ENCODE assay signal across 15 cellular contexts in the genomic region with DNA sequence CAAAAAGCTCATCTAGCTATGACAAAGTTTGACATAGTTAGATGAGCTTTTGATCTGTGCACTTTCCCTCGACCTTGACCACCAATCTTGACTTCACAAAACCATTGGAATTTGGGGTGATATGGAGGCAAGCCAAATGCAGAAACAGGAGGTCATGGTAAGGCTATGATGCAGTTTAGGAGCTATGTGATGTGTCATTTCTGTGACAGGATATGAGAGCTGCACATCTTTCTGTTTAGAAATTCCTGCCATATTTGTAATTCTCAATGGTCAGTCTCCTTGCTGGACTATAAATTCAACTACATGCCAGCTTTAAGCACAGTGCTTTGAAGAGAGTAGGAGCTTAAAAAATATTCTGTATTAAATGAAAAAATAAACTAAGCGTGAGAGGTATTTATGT. TPM values are rescaled to one million over a fixed set of nuclear protein-coding genes. Genes with fewer than 3 reads are reported as not detected.
DNase-seq lines count a peak whose midpoint lies in the region; ATAC-seq and TF ChIP-seq lines count a peak whose summit lies in the region.
"Had no signal": no experiment of that assay in that cellular context is flagged by ENCODE, and none has a peak within 500 bp of the region (broad histone marks: within the 10 kb centered on the region; RNA-seq: fewer than 3 reads in every experiment).

No MANE protein-coding gene starts in this region.

- no peak overlapping the region for H3K4me3 Mint-ChIP-seq in activated CD8-positive, alpha-beta T cell treated with anti-CD3 and anti-CD28 coated beads for 36 hours
- H3K4me3 Mint-ChIP-seq: memory B cell had no signal

- peaks cover 13% of the 10 kb centered on the region for H3K27me3 Mint-ChIP-seq in activated CD8-positive, alpha-beta T cell treated with anti-CD3 and anti-CD28 coated beads for 36 hours

- H3K27ac Mint-ChIP-seq in activated CD8-positive, alpha-beta T cell treated with anti-CD3 and anti-CD28 coated beads for 36 hours, result no peak overlapping the region
- H3K27ac Mint-ChIP-seq: memory B cell had no signal

- peak overlapping the region; percentile 29 for H3K27ac ChIP-seq in SJCRH30
- H3K27ac ChIP-seq: HL-60, Peyer's patch, suprapubic skin had no signal

- no peaks in the 10 kb centered on the region for H3K4me1 Mint-ChIP-seq in activated CD8-positive, alpha-beta T cell treated with anti-CD3 and anti-CD28 coated beads for 36 hours (ENCODE audit: low read depth)
- H3K4me1 Mint-ChIP-seq: memory B cell had no signal

- ATAC-seq in activated CD8-positive, alpha-beta T cell treated with anti-CD3 and anti-CD28 coated beads for 36 hours, result no peak

- TF ChIP-seq CTCF in AG10803 (conservative IDR thresholded peaks at IDR 0.05; ENCODE audit: low read length) (no peak), fibroblast of villous mesenchyme (IDR thresholded peaks at IDR 0.05; ENCODE audit: insufficient read depth, low read depth, low read length) (no peak)
- no peak for TF ChIP-seq CTCF in activated CD8-positive, alpha-beta T cell treated with anti-CD3 and anti-CD28 coated beads for 36 hours (IDR thresholded peaks at IDR 0.05)

- H3K9me3 ChIP-seq in SJCRH30 (replicated peaks), result no peaks in the 10 kb centered on the region
- H3K9me3 ChIP-seq: Peyer's patch, suprapubic skin had no signal

- H3K4me3 ChIP-seq in AG10803 (ENCODE audit: low read length) (no peak overlapping the region), SJCRH30 (no peak overlapping the region), fibroblast of villous mesenchyme (ENCODE audit: low read depth, low read length) (no peak overlapping the region)
- H3K4me3 ChIP-seq: Peyer's patch, suprapubic skin had no signal

- no peaks in the 10 kb centered on the region for H3K27me3 ChIP-seq in SJCRH30
- H3K27me3 ChIP-seq: Peyer's patch, suprapubic skin had no signal

- CTCF ChIA-PET in activated CD8-positive, alpha-beta T cell treated with anti-CD3 and anti-CD28 coated beads for 36 hours (lab: Charles Lee), result no interaction called here

- intact Hi-C loops in activated CD8-positive, alpha-beta T cell treated with anti-CD3 and anti-CD28 coated beads for 36 hours (cut with micrococcal nuclease), result no loop called here

- H3K36me3 ChIP-seq in SJCRH30, result no peaks in the 10 kb centered on the region
- H3K36me3 ChIP-seq: Peyer's patch, suprapubic skin had no signal

- no peaks in the 10 kb centered on the region for H3K36me3 Mint-ChIP-seq in activated CD8-positive, alpha-beta T cell treated with anti-CD3 and anti-CD28 coated beads for 36 hours (ENCODE audit: low read depth)
- H3K36me3 Mint-ChIP-seq: memory B cell had no signal

- POLR2A ChIA-PET in activated CD8-positive, alpha-beta T cell treated with anti-CD3 and anti-CD28 coated beads for 36 hours (lab: Charles Lee), result no interaction called here

- peak; percentile 94 for DNase-seq in AG10803 (ENCODE audit: low read depth)
- peak; percentile 10 to 32 for DNase-seq in SJCRH30
- DNase-seq in fibroblast of villous mesenchyme (ENCODE audit: low read depth), result peak; percentile 49
- no peak for DNase-seq in activated CD8-positive, alpha-beta T cell treated with anti-CD3 and anti-CD28 coated beads for 36 hours
- no peak for DNase-seq in HUDEP-2 (lab: John Stamatoyannopoulos, UW; ENCODE audit: unreplicated experiment in 76 of 76)
- DNase-seq in NCI-H2196 treated with DMSO at 0.1 percent for 48 hours (lab: John Stamatoyannopoulos, UW; ENCODE audit: unreplicated experiment), result no peak
- DNase-seq: activated CD8-positive, alpha-beta memory T cell treated with anti-CD3 and anti-CD28 coated beads, Interleukin-2, amount 50 U/mL, for 4 hours; AML-193; amniotic stem cell; GDM1; Peyer's patch had no signal

- H3K9me3 Mint-ChIP-seq in activated CD8-positive, alpha-beta T cell treated with anti-CD3 and anti-CD28 coated beads for 36 hours, result peaks cover 2% of the 10 kb centered on the region

- peaks cover 13% of the 10 kb centered on the region for H3K4me1 ChIP-seq in SJCRH30
- H3K4me1 ChIP-seq: Peyer's patch, suprapubic skin had no signal

RNA-seq across cellular contexts. Expression of a gene that starts 12.9 kb away (rescaled TPM):
- total RNA-seq in SJCRH30 (2014; rRNA removed; shearing (Covaris generic)), result not detected in 2 replicates
- total RNA-seq in fibroblast of villous mesenchyme, result not detected in 2 replicates
- total RNA-seq in activated CD8-positive, alpha-beta T cell treated with anti-CD3 and anti-CD28 coated beads for 36 hours, result not detected
- total RNA-seq: NCI-H460, Peyer's patch, suprapubic skin had no signal

RNA-seq across cellular contexts. Expression of a gene that starts 19.4 kb away (rescaled TPM):
- not detected in 2 replicates for total RNA-seq in SJCRH30 (2014; rRNA removed; shearing (Covaris generic))
- under 0.01 TPM in 1 of 2 replicates, not detected in the other for total RNA-seq in fibroblast of villous mesenchyme
- not detected for total RNA-seq in activated CD8-positive, alpha-beta T cell treated with anti-CD3 and anti-CD28 coated beads for 36 hours
- total RNA-seq: NCI-H460, Peyer's patch, suprapubic skin had no signal

RNA-seq across cellular contexts. Expression of a gene that starts 20.9 kb away (rescaled TPM):
- total RNA-seq in SJCRH30 (2014; rRNA removed; shearing (Covaris generic)), result 0.28 TPM in 1 of 2 replicates, not detected in the other
- total RNA-seq in fibroblast of villous mesenchyme, result 0.32 and 0.43 TPM in 2 replicates
- not detected for total RNA-seq in activated CD8-positive, alpha-beta T cell treated with anti-CD3 and anti-CD28 coated beads for 36 hours
- total RNA-seq: NCI-H460, Peyer's patch, suprapubic skin had no signal

RNA-seq across cellular contexts. Expression of a gene that starts 40.1 kb away (rescaled TPM):
- total RNA-seq in SJCRH30 (2014; rRNA removed; shearing (Covaris generic)), result not detected in 2 replicates
- total RNA-seq in fibroblast of villous mesenchyme, result not detected in 2 replicates
- not detected for total RNA-seq in activated CD8-positive, alpha-beta T cell treated with anti-CD3 and anti-CD28 coated beads for 36 hours
- total RNA-seq: NCI-H460, Peyer's patch, suprapubic skin had no signal

RNA-seq across cellular contexts. Expression of a gene that starts 57.7 kb away (rescaled TPM):
- not detected in 2 replicates for total RNA-seq in SJCRH30 (2014; rRNA removed; shearing (Covaris generic))
- total RNA-seq in fibroblast of villous mesenchyme, result not detected in 2 replicates
- not detected for total RNA-seq in activated CD8-positive, alpha-beta T cell treated with anti-CD3 and anti-CD28 coated beads for 36 hours
- total RNA-seq: NCI-H460, Peyer's patch, suprapubic skin had no signal

Comparison
In these comparisons a context has a peak if more than half of its experiments do, and no peak if none do; other contexts are left out.
1. DNase-seq: peak in AG10803 (single experiment), SJCRH30 (2 of 2) and fibroblast of villous mesenchyme (single experiment); none in activated CD8-positive, alpha-beta T cell treated with anti-CD3 and anti-CD28 coated beads for 36 hours (single experiment), HUDEP-2 (0 of 76) and NCI-H2196 treated with DMSO at 0.1 percent for 48 hours (single experiment).